ENCODE assay signal across 15 cellular contexts in genomic region chr13:102945324-102945815, GRCh38.
"Had no signal": no experiment of that assay in that cellular context is flagged by ENCODE, and none has a peak within 500 bp of the region (broad histone marks: within the 10 kb centered on the region; RNA-seq: fewer than 3 reads in every experiment).

No MANE protein-coding gene starts in this region.

- H3K4me1 ChIP-seq: sigmoid colon, thyroid gland had no signal

- H3K36me3 ChIP-seq: brain microvascular endothelial cell, esophagus squamous epithelium, pancreas, sigmoid colon, thyroid gland had no signal

- H3K27me3 ChIP-seq: brain microvascular endothelial cell, esophagus squamous epithelium, sigmoid colon, thyroid gland had no signal

- H3K4me3 ChIP-seq: coronary artery, esophagus squamous epithelium, pancreas, sigmoid colon, thyroid gland had no signal

- ATAC-seq: left ventricle myocardium superior; naive thymus-derived CD8-positive, alpha-beta T cell; pancreas; stimulated activated effector memory CD8-positive, alpha-beta T cell treated with anti-CD3 and anti-CD28 coated beads, Interleukin-12 subunit alpha, Interleukin-12 subunit beta, amount 100 ng/mL, for 72 hours had no signal

- H3K9me3 ChIP-seq: esophagus squamous epithelium, pancreas, sigmoid colon, thyroid gland had no signal

- H3K27ac ChIP-seq: brain microvascular endothelial cell, coronary artery, esophagus squamous epithelium, pancreas, sigmoid colon, thyroid gland had no signal

- DNase-seq: activated CD4-positive, alpha-beta T cell treated with anti-CD3 and anti-CD28 coated beads, Interleukin-2, amount 50 U/mL, for 1 hour; activated CD8-positive, alpha-beta memory T cell treated with anti-CD3 and anti-CD28 coated beads for 24 hours; activated naive CD8-positive, alpha-beta T cell treated with anti-CD3 and anti-CD28 coated beads, Interleukin-2, amount 10 ng/mL, durations not matched to agents 7 days and 5 days; anterior cingulate cortex; brain microvascular endothelial cell; effector CD4-positive, alpha-beta T cell; esophagus squamous epithelium; hippocampal formation; left ventricle myocardium superior; naive thymus-derived CD8-positive, alpha-beta T cell; pancreas; sigmoid colon; thyroid gland had no signal
